ENCODE assay signal across 8 cellular contexts in genomic region chr15:72118400-72118978, GRCh38. TPM values are rescaled to one million over a fixed set of nuclear protein-coding genes. Genes with fewer than 3 reads are reported as not detected.
DNase-seq lines count a peak whose midpoint lies in the region; ATAC-seq and TF ChIP-seq lines count a peak whose summit lies in the region.

TSS of gene SENP8 (plus strand) at chr15:72118403. CDS start at chr15:72139624, 21,221 bp downstream.

- no peaks in the 10 kb centered on the region for H3K36me3 Mint-ChIP-seq in activated T-cell treated with anti-CD3 and anti-CD28 coated beads, Interleukin-2, amount 50 U/mL, for 4 hours (ENCODE audit: insufficient read depth)
- H3K36me3 Mint-ChIP-seq in natural killer cell: no peaks in the 10 kb centered on the region

- H3K9ac ChIP-seq in SK-N-MC (ENCODE audit: insufficient read length): peak within 1 kb of the TSS; percentile 93

- H3K36me3 ChIP-seq in SK-N-MC (ENCODE audit: insufficient read depth, low read length): no peaks in the 10 kb centered on the region

- H3K27ac Mint-ChIP-seq in natural killer cell: peak within 1 kb of the TSS; percentile 93 to 96

- H3K27me3 Mint-ChIP-seq in activated T-cell treated with anti-CD3 and anti-CD28 coated beads, Interleukin-2, amount 50 U/mL, for 4 hours (ENCODE audit: low read depth): peaks cover 2% of the 10 kb centered on the region
- H3K27me3 Mint-ChIP-seq in natural killer cell (ENCODE audit: low read depth in 2 of 2): no peaks in the 10 kb centered on the region

- no peaks in the 10 kb centered on the region for H3K9me3 Mint-ChIP-seq in activated T-cell treated with anti-CD3 and anti-CD28 coated beads, Interleukin-2, amount 50 U/mL, for 4 hours
- no peaks in the 10 kb centered on the region for H3K9me3 Mint-ChIP-seq in natural killer cell

- no peaks in the 10 kb centered on the region for H3K9me3 ChIP-seq in SK-N-MC (ENCODE audit: low read depth, low read length)

- peaks cover 31% of the 10 kb centered on the region for H3K4me1 Mint-ChIP-seq in activated T-cell treated with anti-CD3 and anti-CD28 coated beads, Interleukin-2, amount 50 U/mL, for 4 hours (ENCODE audit: low read depth)
- peaks cover 26 to 32% of the 10 kb centered on the region in 2 donors for H3K4me1 Mint-ChIP-seq in natural killer cell

- TF ChIP-seq CTCF in natural killer cell (IDR thresholded peaks at IDR 0.05): no peak

- H3K4me3 Mint-ChIP-seq in activated T-cell treated with anti-CD3 and anti-CD28 coated beads, Interleukin-2, amount 50 U/mL, for 4 hours: peak within 1 kb of the TSS; percentile 93
- peak within 1 kb of the TSS; percentile 96 for H3K4me3 Mint-ChIP-seq in natural killer cell

- peak; percentile 44 to 56 for ATAC-seq in activated T-cell treated with anti-CD3 and anti-CD28 coated beads, Interleukin-2, amount 50 U/mL, for 4 hours
- peak; percentile 23 for ATAC-seq in HG02763 (IDR thresholded peaks at IDR 0.05; ENCODE audit: unreplicated experiment)
- peak; percentile 52 to 63 (median 57) for ATAC-seq in natural killer cell
- ATAC-seq in GM18870 (IDR thresholded peaks at IDR 0.05; ENCODE audit: unreplicated experiment): no peak

- H3K4me3 ChIP-seq in SK-N-MC: peak within 1 kb of the TSS; percentile 84

- intact Hi-C loops in natural killer cell (cut with micrococcal nuclease): loop anchor here (5.0 kb wide), 1 partner anchor 664 kb away; the partner anchor contains the start of gene ADPGK

- H3K27ac ChIP-seq in SK-N-MC: peak within 1 kb of the TSS; percentile 94

- no peak for DNase-seq in activated T-cell treated with anti-CD3 and anti-CD28 coated beads, Interleukin-2, amount 50 U/mL, for 4 hours
- no peak for DNase-seq in activated T-cell treated with anti-CD3 and anti-CD28 coated beads for 4 hours
- no peak for DNase-seq in SK-N-MC (ENCODE audit: low read depth, low spot score)
- peak; percentile 28 for DNase-seq in epidermal melanocyte (ENCODE audit: insufficient read length, low spot score)
- DNase-seq in natural killer cell: no peak
- DNase-seq in NK-92 treated with Interleukin-12 subunit alpha and Interleukin-12 subunit beta, amount 100 ng/mL, for 24 hours (lab: John Stamatoyannopoulos, UW): no peak

RNA-seq across cellular contexts. Expression of gene SENP8, which starts in this region (rescaled TPM):
- total RNA-seq in activated T-cell treated with anti-CD3 and anti-CD28 coated beads, Interleukin-2, amount 50 U/mL, for 4 hours: 1 to 10 TPM; 1.4 to 1.7 (median 1.5) TPM
- under 1 TPM; 0.27 to 0.45 (median 0.28) TPM for total RNA-seq in natural killer cell

Comparison
In these comparisons a context has a peak if more than half of its experiments do, and no peak if none do; other contexts are left out.
1. Peak in ATAC-seq in natural killer cell; RNA of the gene not detected or under 1 TPM.